Comparison of ENCODE assay signal across 1 cellular context in genomic region chr5:116702776-116703175, GRCh38.
TF ChIP-seq lines count a peak whose summit lies in the region.

No MANE protein-coding gene starts in this region.

TF ChIP-seq in GM23338, 12 proteins besides CTCF, POLR2A, EP300 and RAD21 (continued from another document):
- TF ChIP-seq, protein P1, sequence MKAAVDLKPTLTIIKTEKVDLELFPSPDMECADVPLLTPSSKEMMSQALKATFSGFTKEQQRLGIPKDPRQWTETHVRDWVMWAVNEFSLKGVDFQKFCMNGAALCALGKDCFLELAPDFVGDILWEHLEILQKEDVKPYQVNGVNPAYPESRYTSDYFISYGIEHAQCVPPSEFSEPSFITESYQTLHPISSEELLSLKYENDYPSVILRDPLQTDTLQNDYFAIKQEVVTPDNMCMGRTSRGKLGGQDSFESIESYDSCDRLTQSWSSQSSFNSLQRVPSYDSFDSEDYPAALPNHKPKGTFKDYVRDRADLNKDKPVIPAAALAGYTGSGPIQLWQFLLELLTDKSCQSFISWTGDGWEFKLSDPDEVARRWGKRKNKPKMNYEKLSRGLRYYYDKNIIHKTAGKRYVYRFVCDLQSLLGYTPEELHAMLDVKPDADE (IDR thresholded peaks at IDR 0.05): no peak
- no peak for TF ChIP-seq ZNF114 (CRISPR knock-in tag; IDR thresholded peaks at IDR 0.05)
- TF ChIP-seq POLR2AphosphoS5 (IDR thresholded peaks at IDR 0.05; ENCODE audit: low read depth): no peak
- TF ChIP-seq REST (IDR thresholded peaks at IDR 0.05; ENCODE audit: unreplicated experiment): no peak
- no peak for TF ChIP-seq ZNF331 (CRISPR knock-in tag; IDR thresholded peaks at IDR 0.05; ENCODE audit: low read depth)
